Comparison of ENCODE assay signal across 11 cellular contexts in the genomic region with DNA sequence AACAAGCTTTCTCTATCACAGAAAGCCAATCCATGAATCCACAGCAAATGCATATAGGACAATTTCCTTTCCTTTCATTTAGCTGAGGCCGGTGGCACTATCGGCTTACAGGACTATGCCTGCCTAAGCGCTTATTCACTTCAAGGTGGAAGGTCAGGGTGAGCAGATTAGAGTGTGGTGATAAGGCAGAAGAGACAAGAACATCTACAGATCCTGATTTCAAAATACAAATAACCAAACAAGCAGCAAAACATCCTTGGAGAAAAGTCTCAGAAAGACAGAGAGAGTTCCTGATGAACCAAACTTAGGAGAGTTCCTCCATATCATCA. TPM values are rescaled to one million over a fixed set of nuclear protein-coding genes. Genes with fewer than 3 reads are reported as not detected.
DNase-seq lines count a peak whose midpoint lies in the region; ATAC-seq and TF ChIP-seq lines count a peak whose summit lies in the region.
"Had no signal": no experiment of that assay in that cellular context is flagged by ENCODE, and none has a peak within 500 bp of the region (broad histone marks: within the 10 kb centered on the region; RNA-seq: fewer than 3 reads in every experiment).

No MANE protein-coding gene starts in this region.

- 55 to 76% (median 65%) methylated on average over 3 of the region's 3 CpGs for WGBS in stomach, 5 donors

- RAD21 ChIA-PET in HCT116 (lab: Charles Lee; ENCODE audit: low non-redundant PET in 1 of 2, low total read pairs in 2 of 2, uncharacterized antibody in 2 of 2, unreplicated experiment in 2 of 2): no interaction called here

- H3K79me2 ChIP-seq in HCT116 (ENCODE audit: insufficient read depth, low read length): no peaks in the 10 kb centered on the region

- no peak for TF ChIP-seq RAD21 in HCT116 (IDR thresholded peaks at IDR 0.05; ENCODE audit: low read depth)

- TF ChIP-seq POLR2A in HCT116 (IDR thresholded peaks at IDR 0.05; ENCODE audit: borderline replicate concordance, extremely low read depth, insufficient read depth, insufficient read length): no peak
- TF ChIP-seq POLR2A in stomach (IDR thresholded peaks at IDR 0.05): no peak

- H3K4me3 Mint-ChIP-seq in WTC11: no peak overlapping the region
- H3K4me3 Mint-ChIP-seq in activated CD4-positive, alpha-beta T cell treated with anti-CD3 and anti-CD28 coated beads for 36 hours: no peak overlapping the region
- H3K4me3 Mint-ChIP-seq in activated T-cell treated with anti-CD3 and anti-CD28 coated beads, Interleukin-2, amount 50 U/mL, for 4 hours: no peak overlapping the region

- H3K36me3 Mint-ChIP-seq in WTC11: no peaks in the 10 kb centered on the region
- no peaks in the 10 kb centered on the region for H3K36me3 Mint-ChIP-seq in activated CD4-positive, alpha-beta T cell treated with anti-CD3 and anti-CD28 coated beads for 36 hours (ENCODE audit: low read depth)
- no peaks in the 10 kb centered on the region for H3K36me3 Mint-ChIP-seq in activated T-cell treated with anti-CD3 and anti-CD28 coated beads, Interleukin-2, amount 50 U/mL, for 4 hours (ENCODE audit: insufficient read depth)

- H3K27ac ChIP-seq in HCT116 (ENCODE audit: low read depth, low read length): peak overlapping the region; percentile 72; the same call in 1 of the 2 replicates
- H3K27ac ChIP-seq in stomach: peak overlapping the region in 4 of 5 donors; percentile 6 to 75 (median 66)
- H3K27ac ChIP-seq: prostate gland had no signal

- no TSS peak for BruUV-seq in HCT116 (replicated peaks; lab: Mats Ljungman, UMichigan)

- H3K4me1 ChIP-seq in HCT116 (ENCODE audit: control insufficient read depth in 1 of 2, insufficient read depth in 2 of 2, low read length in 2 of 2) (peaks cover 34 to 51% of the 10 kb centered on the region in 2 experiments), stomach (peaks cover 4 to 39% (median 19%) of the 10 kb centered on the region in 4 donors)
- H3K4me1 ChIP-seq: prostate gland had no signal

- H3K27me3 Mint-ChIP-seq in WTC11 (ENCODE audit: low read depth): no peaks in the 10 kb centered on the region
- H3K27me3 Mint-ChIP-seq in activated CD4-positive, alpha-beta T cell treated with anti-CD3 and anti-CD28 coated beads for 36 hours: peaks cover 20% of the 10 kb centered on the region
- peaks cover 6% of the 10 kb centered on the region for H3K27me3 Mint-ChIP-seq in activated T-cell treated with anti-CD3 and anti-CD28 coated beads, Interleukin-2, amount 50 U/mL, for 4 hours (ENCODE audit: low read depth)

- no peak for TF ChIP-seq EP300 in stomach (IDR thresholded peaks at IDR 0.05)

- CTCF ChIA-PET in HCT116 (lab: Charles Lee): no interaction called here
- CTCF ChIA-PET in WTC11 (lab: Charles Lee): interaction anchor here (1.2 to 1.7 kb wide), 2 partner anchors 11 to 96 kb away, joined by 3 to 4 read pairs; no protein-coding TSS in a partner anchor
- CTCF ChIA-PET in activated CD4-positive, alpha-beta T cell treated with anti-CD3 and anti-CD28 coated beads for 36 hours (lab: Charles Lee): interaction anchor here (1.7 kb wide), 1 partner anchor 15 kb away, joined by 4 read pairs; no protein-coding TSS in a partner anchor

- POLR2A ChIA-PET in HCT116 (lab: Charles Lee): interaction anchor here (0.8 to 1.6 kb wide), 2 partner anchors 37 to 57 kb away, joined by 4 to 5 read pairs; partner anchors contain the start of gene MEF2C
- POLR2A ChIA-PET in WTC11 (lab: Charles Lee): no interaction called here
- POLR2A ChIA-PET in activated CD4-positive, alpha-beta T cell treated with anti-CD3 and anti-CD28 coated beads for 36 hours (lab: Charles Lee): no interaction called here

- TF ChIP-seq CTCF in HCT116 (IDR thresholded peaks at IDR 0.05 in 2 of 3, conservative IDR thresholded peaks at IDR 0.05 in 1 of 3; ENCODE audit: borderline replicate concordance in 1 of 3, insufficient read depth in 1 of 3, low read depth in 2 of 3, low read length in 2 of 3) (no peak), WTC11 (IDR thresholded peaks at IDR 0.05) (no peak), stomach (IDR thresholded peaks at IDR 0.05) (no peak)

- DNase-seq in HCT116 (ENCODE audit: low read depth, low spot score) (no peak), WTC11 (ENCODE audit: low spot score) (no peak), left ventricle myocardium superior (no peak), stomach (no peak), superior temporal gyrus (ENCODE audit: extremely low spot score) (no peak), HuH-7 (ENCODE audit: low spot score) (no peak)
- DNase-seq in activated CD4-positive, alpha-beta T cell treated with anti-CD3 and anti-CD28 coated beads for 36 hours: no peak
- no peak for DNase-seq in activated T-cell treated with anti-CD3 and anti-CD28 coated beads, Interleukin-2, amount 50 U/mL, for 4 hours
- DNase-seq: NCI-H2081 treated with DMSO at 0.1 percent for 48 hours had no signal

- no peaks in the 10 kb centered on the region for H3K27me3 ChIP-seq in HCT116 (ENCODE audit: insufficient read depth, low read length)
- H3K27me3 ChIP-seq in stomach: no peaks in the 10 kb centered on the region

- H3K4me2 ChIP-seq in HCT116 (ENCODE audit: low read length): peak overlapping the region; percentile 81

- intact Hi-C loops in HCT116 (cut with micrococcal nuclease) (no loop called here), left ventricle myocardium superior (cut with micrococcal nuclease) (loop anchor here (5.0 kb wide), 1 partner anchor 57 kb away; the partner anchor contains the start of gene MEF2C), stomach (cut with DNase I; ENCODE audit: low total_unique reads) (no loop called here)
- intact Hi-C loops in activated CD4-positive, alpha-beta T cell treated with anti-CD3 and anti-CD28 coated beads for 36 hours (cut with DNase I, micrococcal nuclease): loop anchor here (2.0 to 5.0 kb wide), 2 partner anchors 59 to 487 kb away; no protein-coding TSS in a partner anchor

- peaks cover 55% of the 10 kb centered on the region for H3K4me1 Mint-ChIP-seq in WTC11
- peaks cover 41% of the 10 kb centered on the region for H3K4me1 Mint-ChIP-seq in activated CD4-positive, alpha-beta T cell treated with anti-CD3 and anti-CD28 coated beads for 36 hours
- peaks cover 40% of the 10 kb centered on the region for H3K4me1 Mint-ChIP-seq in activated T-cell treated with anti-CD3 and anti-CD28 coated beads, Interleukin-2, amount 50 U/mL, for 4 hours (ENCODE audit: low read depth)

- H3K9ac ChIP-seq in HCT116 (ENCODE audit: low read length): peak overlapping the region; percentile 45

- no peaks in the 10 kb centered on the region for H3K9me3 Mint-ChIP-seq in WTC11
- no peaks in the 10 kb centered on the region for H3K9me3 Mint-ChIP-seq in activated CD4-positive, alpha-beta T cell treated with anti-CD3 and anti-CD28 coated beads for 36 hours (ENCODE audit: low read depth)
- no peaks in the 10 kb centered on the region for H3K9me3 Mint-ChIP-seq in activated T-cell treated with anti-CD3 and anti-CD28 coated beads, Interleukin-2, amount 50 U/mL, for 4 hours

- H3K9me2 ChIP-seq in HCT116 (ENCODE audit: insufficient read depth): no peaks in the 10 kb centered on the region

- peak overlapping the region; percentile 76 for H2AFZ ChIP-seq in HCT116 (ENCODE audit: low read depth, low read length, poor library complexity, severe bottlenecking)

- peak overlapping the region; percentile 12; the same call in 1 of the 2 replicates for H3K27ac Mint-ChIP-seq in WTC11
- H3K27ac Mint-ChIP-seq in activated CD4-positive, alpha-beta T cell treated with anti-CD3 and anti-CD28 coated beads for 36 hours: no peak overlapping the region

- H3K9me3 ChIP-seq in HCT116 (ENCODE audit: control insufficient read depth in 1 of 2, insufficient read depth in 1 of 2, low read depth in 1 of 2, low read length in 2 of 2) (no peaks in the 10 kb centered on the region), stomach (no peaks in the 10 kb centered on the region)
- H3K9me3 ChIP-seq: HAP-1, prostate gland had no signal

- H3K4me3 ChIP-seq in HCT116 (replicated peaks in 1 of 2; ENCODE audit: low read depth in 1 of 2, low read length in 2 of 2) (peak overlapping the region; percentile 4 to 50; a peak in 2 of 4 replicates), stomach (no peak overlapping the region)
- H3K4me3 ChIP-seq: HAP-1, prostate gland had no signal

- no peaks in the 10 kb centered on the region for H4K20me1 ChIP-seq in HCT116 (ENCODE audit: insufficient read depth)

- H3K36me3 ChIP-seq in HCT116 (ENCODE audit: control insufficient read depth in 1 of 2, insufficient read depth in 2 of 2, low read length in 2 of 2) (no peaks in the 10 kb centered on the region), stomach (peaks cover 0 to 5% (median 2%) of the 10 kb centered on the region in 4 donors)
- H3K36me3 ChIP-seq: prostate gland had no signal

- ATAC-seq in HCT116: peak; percentile 69
- ATAC-seq in WTC11: no peak
- peak; percentile 19 for ATAC-seq in left ventricle myocardium superior
- no peak for ATAC-seq in activated CD4-positive, alpha-beta T cell treated with anti-CD3 and anti-CD28 coated beads for 36 hours
- no peak for ATAC-seq in activated T-cell treated with anti-CD3 and anti-CD28 coated beads, Interleukin-2, amount 50 U/mL, for 4 hours

TF ChIP-seq in WTC11, 78 proteins besides CTCF, POLR2A, EP300 and RAD21:
- no peak for TF ChIP-seq NFATC4 (CRISPR knock-in tag; IDR thresholded peaks at IDR 0.05)

RNA-seq across cellular contexts. Expression of gene MEF2C, which starts 57.2 kb away (rescaled TPM):
- 13.0 TPM for total RNA-seq in HCT116 (2021; ENCODE audit: unreplicated experiment)
- 8.0 and 10.7 TPM in 2 replicates for polyA plus RNA-seq in HCT116 (2012)
- 1.4 to 3.6 TPM (median 1.7 TPM) in 3 replicates for total RNA-seq in WTC11 (2021)
- 51.4 TPM for total RNA-seq in left ventricle myocardium superior
- total RNA-seq in stomach: 10 to 100 TPM; 13.6 to 48.1 (median 22.8) TPM
- 10 to 100 TPM in 1 of 3 donors, 1 to 10 TPM in 2; 3.0 to 12.7 (median 4.9) TPM for polyA plus RNA-seq in stomach
- under 1 TPM; 0.07 to 0.12 TPM for total RNA-seq in activated CD4-positive, alpha-beta T cell treated with anti-CD3 and anti-CD28 coated beads for 36 hours
- total RNA-seq in activated T-cell treated with anti-CD3 and anti-CD28 coated beads, Interleukin-2, amount 50 U/mL, for 4 hours: 1 to 10 TPM in 2 of 3 donors, under 1 TPM in 1; 0.76 to 3.1 (median 1.4) TPM

Comparison
In these comparisons a context has a peak if more than half of its experiments do, and no peak if none do; other contexts are left out.
1. ATAC-seq: peak in HCT116 (single experiment) and left ventricle myocardium superior (single experiment); none in WTC11 (single experiment), activated CD4-positive, alpha-beta T cell treated with anti-CD3 and anti-CD28 coated beads for 36 hours (single experiment) and activated T-cell treated with anti-CD3 and anti-CD28 coated beads, Interleukin-2, amount 50 U/mL, for 4 hours (0 of 2).
2. H3K4me3 ChIP-seq: peak in HCT116 (2 of 2); none in stomach (0 of 4).
3. intact Hi-C loops: an anchor here in left ventricle myocardium superior (5.0 kb wide) and activated CD4-positive, alpha-beta T cell treated with anti-CD3 and anti-CD28 coated beads for 36 hours (2.0 to 5.0 kb wide); none called in HCT116 and stomach.